ENCODE assay signal across 1 cellular context in the genomic region with DNA sequence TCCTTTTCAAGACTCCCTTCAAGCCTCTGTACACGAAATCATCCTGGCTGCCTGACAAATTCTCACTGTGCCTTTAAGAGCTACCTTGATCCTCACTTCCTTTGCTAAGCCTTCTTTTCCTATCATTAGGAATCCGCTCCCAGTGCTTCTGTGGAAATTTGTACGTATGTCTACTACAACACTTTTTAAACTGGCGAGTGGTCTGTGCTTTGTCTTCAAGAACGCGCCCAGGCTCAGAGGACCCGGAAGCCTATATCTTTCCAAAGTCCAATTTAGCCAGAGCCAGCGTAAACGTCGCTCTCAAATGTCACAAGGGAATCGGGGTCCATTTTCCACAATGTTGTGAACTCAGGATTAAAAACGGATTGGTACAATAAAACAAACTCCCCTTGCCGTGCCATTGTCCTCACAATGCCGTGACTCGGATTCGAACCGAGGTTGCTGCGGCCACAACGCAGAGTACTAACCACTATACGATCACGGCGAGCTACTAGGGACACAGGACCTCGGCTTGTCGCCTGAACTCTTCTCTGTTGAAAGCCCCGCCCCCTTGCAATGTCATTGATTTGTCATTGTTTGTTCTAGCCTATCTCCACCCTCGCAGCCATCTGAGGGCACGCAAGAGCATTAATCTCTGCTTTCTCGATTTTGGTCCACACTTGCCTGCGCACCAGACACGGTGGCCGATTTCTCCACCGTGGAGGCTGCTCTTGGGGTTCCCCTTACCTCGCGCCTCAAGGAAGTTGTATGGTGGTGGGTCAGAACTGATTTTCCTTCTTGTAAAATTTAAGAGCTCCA.
TF ChIP-seq lines count a peak whose summit lies in the region.

No MANE protein-coding gene starts in this region.

TF ChIP-seq in K562, 482 proteins besides CTCF, POLR2A, EP300 and RAD21 (continued from another document and continues in another):
- TF ChIP-seq, protein P1, sequence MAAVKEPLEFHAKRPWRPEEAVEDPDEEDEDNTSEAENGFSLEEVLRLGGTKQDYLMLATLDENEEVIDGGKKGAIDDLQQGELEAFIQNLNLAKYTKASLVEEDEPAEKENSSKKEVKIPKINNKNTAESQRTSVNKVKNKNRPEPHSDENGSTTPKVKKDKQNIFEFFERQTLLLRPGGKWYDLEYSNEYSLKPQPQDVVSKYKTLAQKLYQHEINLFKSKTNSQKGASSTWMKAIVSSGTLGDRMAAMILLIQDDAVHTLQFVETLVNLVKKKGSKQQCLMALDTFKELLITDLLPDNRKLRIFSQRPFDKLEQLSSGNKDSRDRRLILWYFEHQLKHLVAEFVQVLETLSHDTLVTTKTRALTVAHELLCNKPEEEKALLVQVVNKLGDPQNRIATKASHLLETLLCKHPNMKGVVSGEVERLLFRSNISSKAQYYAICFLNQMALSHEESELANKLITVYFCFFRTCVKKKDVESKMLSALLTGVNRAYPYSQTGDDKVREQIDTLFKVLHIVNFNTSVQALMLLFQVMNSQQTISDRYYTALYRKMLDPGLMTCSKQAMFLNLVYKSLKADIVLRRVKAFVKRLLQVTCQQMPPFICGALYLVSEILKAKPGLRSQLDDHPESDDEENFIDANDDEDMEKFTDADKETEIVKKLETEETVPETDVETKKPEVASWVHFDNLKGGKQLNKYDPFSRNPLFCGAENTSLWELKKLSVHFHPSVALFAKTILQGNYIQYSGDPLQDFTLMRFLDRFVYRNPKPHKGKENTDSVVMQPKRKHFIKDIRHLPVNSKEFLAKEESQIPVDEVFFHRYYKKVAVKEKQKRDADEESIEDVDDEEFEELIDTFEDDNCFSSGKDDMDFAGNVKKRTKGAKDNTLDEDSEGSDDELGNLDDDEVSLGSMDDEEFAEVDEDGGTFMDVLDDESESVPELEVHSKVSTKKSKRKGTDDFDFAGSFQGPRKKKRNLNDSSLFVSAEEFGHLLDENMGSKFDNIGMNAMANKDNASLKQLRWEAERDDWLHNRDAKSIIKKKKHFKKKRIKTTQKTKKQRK (IDR thresholded peaks at IDR 0.05; ENCODE audit: borderline replicate concordance, low read depth, low read length) = no peak
- 0 out of 4 replicates have a peak, but pooled peaks of 1 of the 2 experiments have one; percentile 25 for TF ChIP-seq KDM4B (IDR thresholded peaks at IDR 0.05; ENCODE audit: borderline replicate concordance in 2 of 2, low read depth in 1 of 2)
- TF ChIP-seq HDAC6 (IDR thresholded peaks at IDR 0.05; ENCODE audit: low read depth, low read length) = peak; percentile 79; the same call in 1 of the 2 replicates
- TF ChIP-seq, protein P2, sequence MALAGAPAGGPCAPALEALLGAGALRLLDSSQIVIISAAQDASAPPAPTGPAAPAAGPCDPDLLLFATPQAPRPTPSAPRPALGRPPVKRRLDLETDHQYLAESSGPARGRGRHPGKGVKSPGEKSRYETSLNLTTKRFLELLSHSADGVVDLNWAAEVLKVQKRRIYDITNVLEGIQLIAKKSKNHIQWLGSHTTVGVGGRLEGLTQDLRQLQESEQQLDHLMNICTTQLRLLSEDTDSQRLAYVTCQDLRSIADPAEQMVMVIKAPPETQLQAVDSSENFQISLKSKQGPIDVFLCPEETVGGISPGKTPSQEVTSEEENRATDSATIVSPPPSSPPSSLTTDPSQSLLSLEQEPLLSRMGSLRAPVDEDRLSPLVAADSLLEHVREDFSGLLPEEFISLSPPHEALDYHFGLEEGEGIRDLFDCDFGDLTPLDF (CRISPR knock-in tag; IDR thresholded peaks at IDR 0.05) = 0 out of 2 replicates have a peak, but pooled peaks have one; percentile 1
- peak; percentile 77 for TF ChIP-seq JUND (IDR thresholded peaks at IDR 0.05; ENCODE audit: borderline replicate concordance, low read depth, low read length)
- TF ChIP-seq JUND (tag; IDR thresholded peaks at IDR 0.05; ENCODE audit: borderline replicate concordance, low read depth, low read length) = peak; percentile 55; the same call in 1 of the 3 replicates
- TF ChIP-seq ELF1 (tag; IDR thresholded peaks at IDR 0.05) = peak; percentile 76; the same call in 1 of the 2 replicates
- TF ChIP-seq CHD1 (IDR thresholded peaks at IDR 0.05; ENCODE audit: low read length) = no peak
- TF ChIP-seq, protein P3, sequence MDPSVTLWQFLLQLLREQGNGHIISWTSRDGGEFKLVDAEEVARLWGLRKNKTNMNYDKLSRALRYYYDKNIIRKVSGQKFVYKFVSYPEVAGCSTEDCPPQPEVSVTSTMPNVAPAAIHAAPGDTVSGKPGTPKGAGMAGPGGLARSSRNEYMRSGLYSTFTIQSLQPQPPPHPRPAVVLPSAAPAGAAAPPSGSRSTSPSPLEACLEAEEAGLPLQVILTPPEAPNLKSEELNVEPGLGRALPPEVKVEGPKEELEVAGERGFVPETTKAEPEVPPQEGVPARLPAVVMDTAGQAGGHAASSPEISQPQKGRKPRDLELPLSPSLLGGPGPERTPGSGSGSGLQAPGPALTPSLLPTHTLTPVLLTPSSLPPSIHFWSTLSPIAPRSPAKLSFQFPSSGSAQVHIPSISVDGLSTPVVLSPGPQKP (CRISPR knock-in tag; IDR thresholded peaks at IDR 0.05) = no peak
- TF ChIP-seq CHD2 (IDR thresholded peaks at IDR 0.05; ENCODE audit: low read depth, low read length) = peak; percentile 48; the same call in 1 of the 2 replicates
- peak; percentile 57 for TF ChIP-seq PRDM10 (IDR thresholded peaks at IDR 0.05; ENCODE audit: partially characterized antibody)
- TF ChIP-seq KLF6 (CRISPR knock-in tag; IDR thresholded peaks at IDR 0.05; ENCODE audit: borderline replicate concordance) = 0 out of 2 replicates have a peak, but pooled peaks have one; percentile 9
- TF ChIP-seq FOXP1 (CRISPR knock-in tag; IDR thresholded peaks at IDR 0.05) = no peak; the same call in 1 of the 2 replicates
- TF ChIP-seq BACH1 (tag; IDR thresholded peaks at IDR 0.05) = peak; percentile 2; the same call in 1 of the 2 replicates
- TF ChIP-seq ZNF239 (CRISPR knock-in tag; IDR thresholded peaks at IDR 0.05) = peak; percentile 22; the same call in 1 of the 2 replicates
- peak; percentile 46 for TF ChIP-seq RBM39 (optimal IDR thresholded peaks at IDR 0.05; ENCODE audit: low read depth, low read length)
- peak; percentile 55 for TF ChIP-seq POU5F1 (IDR thresholded peaks at IDR 0.05; ENCODE audit: borderline replicate concordance, low read depth, low read length, partially characterized antibody)
- TF ChIP-seq, protein P4, sequence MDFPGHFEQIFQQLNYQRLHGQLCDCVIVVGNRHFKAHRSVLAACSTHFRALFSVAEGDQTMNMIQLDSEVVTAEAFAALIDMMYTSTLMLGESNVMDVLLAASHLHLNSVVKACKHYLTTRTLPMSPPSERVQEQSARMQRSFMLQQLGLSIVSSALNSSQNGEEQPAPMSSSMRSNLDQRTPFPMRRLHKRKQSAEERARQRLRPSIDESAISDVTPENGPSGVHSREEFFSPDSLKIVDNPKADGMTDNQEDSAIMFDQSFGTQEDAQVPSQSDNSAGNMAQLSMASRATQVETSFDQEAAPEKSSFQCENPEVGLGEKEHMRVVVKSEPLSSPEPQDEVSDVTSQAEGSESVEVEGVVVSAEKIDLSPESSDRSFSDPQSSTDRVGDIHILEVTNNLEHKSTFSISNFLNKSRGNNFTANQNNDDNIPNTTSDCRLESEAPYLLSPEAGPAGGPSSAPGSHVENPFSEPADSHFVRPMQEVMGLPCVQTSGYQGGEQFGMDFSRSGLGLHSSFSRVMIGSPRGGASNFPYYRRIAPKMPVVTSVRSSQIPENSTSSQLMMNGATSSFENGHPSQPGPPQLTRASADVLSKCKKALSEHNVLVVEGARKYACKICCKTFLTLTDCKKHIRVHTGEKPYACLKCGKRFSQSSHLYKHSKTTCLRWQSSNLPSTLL (IDR thresholded peaks at IDR 0.05) = peak; percentile 83
- TF ChIP-seq NCOA4 (IDR thresholded peaks at IDR 0.05; ENCODE audit: partially characterized antibody) = no peak
- TF ChIP-seq, protein P5, sequence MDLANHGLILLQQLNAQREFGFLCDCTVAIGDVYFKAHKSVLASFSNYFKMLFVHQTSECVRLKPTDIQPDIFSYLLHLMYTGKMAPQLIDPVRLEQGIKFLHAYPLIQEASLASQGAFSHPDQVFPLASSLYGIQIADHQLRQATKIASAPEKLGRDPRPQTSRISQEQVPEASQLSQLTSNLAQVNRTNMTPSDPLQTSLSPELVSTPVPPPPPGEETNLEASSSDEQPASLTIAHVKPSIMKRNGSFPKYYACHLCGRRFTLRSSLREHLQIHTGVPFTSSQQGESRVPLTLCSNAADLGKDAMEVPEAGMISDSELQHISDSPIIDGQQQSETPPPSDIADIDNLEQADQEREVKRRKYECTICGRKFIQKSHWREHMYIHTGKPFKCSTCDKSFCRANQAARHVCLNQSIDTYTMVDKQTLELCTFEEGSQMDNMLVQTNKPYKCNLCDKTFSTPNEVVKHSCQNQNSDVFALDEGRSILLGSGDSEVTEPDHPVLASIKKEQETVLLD (IDR thresholded peaks at IDR 0.05) = peak; percentile 83
- TF ChIP-seq, protein P6, sequence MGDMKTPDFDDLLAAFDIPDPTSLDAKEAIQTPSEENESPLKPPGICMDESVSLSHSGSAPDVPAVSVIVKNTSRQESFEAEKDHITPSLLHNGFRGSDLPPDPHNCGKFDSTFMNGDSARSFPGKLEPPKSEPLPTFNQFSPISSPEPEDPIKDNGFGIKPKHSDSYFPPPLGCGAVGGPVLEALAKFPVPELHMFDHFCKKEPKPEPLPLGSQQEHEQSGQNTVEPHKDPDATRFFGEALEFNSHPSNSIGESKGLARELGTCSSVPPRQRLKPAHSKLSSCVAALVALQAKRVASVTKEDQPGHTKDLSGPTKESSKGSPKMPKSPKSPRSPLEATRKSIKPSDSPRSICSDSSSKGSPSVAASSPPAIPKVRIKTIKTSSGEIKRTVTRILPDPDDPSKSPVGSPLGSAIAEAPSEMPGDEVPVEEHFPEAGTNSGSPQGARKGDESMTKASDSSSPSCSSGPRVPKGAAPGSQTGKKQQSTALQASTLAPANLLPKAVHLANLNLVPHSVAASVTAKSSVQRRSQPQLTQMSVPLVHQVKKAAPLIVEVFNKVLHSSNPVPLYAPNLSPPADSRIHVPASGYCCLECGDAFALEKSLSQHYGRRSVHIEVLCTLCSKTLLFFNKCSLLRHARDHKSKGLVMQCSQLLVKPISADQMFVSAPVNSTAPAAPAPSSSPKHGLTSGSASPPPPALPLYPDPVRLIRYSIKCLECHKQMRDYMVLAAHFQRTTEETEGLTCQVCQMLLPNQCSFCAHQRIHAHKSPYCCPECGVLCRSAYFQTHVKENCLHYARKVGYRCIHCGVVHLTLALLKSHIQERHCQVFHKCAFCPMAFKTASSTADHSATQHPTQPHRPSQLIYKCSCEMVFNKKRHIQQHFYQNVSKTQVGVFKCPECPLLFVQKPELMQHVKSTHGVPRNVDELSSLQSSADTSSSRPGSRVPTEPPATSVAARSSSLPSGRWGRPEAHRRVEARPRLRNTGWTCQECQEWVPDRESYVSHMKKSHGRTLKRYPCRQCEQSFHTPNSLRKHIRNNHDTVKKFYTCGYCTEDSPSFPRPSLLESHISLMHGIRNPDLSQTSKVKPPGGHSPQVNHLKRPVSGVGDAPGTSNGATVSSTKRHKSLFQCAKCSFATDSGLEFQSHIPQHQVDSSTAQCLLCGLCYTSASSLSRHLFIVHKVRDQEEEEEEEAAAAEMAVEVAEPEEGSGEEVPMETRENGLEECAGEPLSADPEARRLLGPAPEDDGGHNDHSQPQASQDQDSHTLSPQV (IDR thresholded peaks at IDR 0.05) = peak; percentile 89
- peak; percentile 40 to 74 for TF ChIP-seq FOXK2 (conservative IDR thresholded peaks at IDR 0.05 in 1 of 2, IDR thresholded peaks at IDR 0.05 in 1 of 2; ENCODE audit: low read depth in 2 of 2)
- TF ChIP-seq TBL1XR1 (IDR thresholded peaks at IDR 0.05; ENCODE audit: low read length in 2 of 2) = peak; percentile 18 to 89; a peak in 2 of 4 replicates
- TF ChIP-seq WHSC1 (IDR thresholded peaks at IDR 0.05; ENCODE audit: low read length) = no peak
- TF ChIP-seq RB1 (IDR thresholded peaks at IDR 0.05; ENCODE audit: low read depth) = peak; percentile 73
- peak; percentile 35; the same call in 1 of the 2 replicates for TF ChIP-seq EP400 (IDR thresholded peaks at IDR 0.05)
- TF ChIP-seq, protein P7, sequence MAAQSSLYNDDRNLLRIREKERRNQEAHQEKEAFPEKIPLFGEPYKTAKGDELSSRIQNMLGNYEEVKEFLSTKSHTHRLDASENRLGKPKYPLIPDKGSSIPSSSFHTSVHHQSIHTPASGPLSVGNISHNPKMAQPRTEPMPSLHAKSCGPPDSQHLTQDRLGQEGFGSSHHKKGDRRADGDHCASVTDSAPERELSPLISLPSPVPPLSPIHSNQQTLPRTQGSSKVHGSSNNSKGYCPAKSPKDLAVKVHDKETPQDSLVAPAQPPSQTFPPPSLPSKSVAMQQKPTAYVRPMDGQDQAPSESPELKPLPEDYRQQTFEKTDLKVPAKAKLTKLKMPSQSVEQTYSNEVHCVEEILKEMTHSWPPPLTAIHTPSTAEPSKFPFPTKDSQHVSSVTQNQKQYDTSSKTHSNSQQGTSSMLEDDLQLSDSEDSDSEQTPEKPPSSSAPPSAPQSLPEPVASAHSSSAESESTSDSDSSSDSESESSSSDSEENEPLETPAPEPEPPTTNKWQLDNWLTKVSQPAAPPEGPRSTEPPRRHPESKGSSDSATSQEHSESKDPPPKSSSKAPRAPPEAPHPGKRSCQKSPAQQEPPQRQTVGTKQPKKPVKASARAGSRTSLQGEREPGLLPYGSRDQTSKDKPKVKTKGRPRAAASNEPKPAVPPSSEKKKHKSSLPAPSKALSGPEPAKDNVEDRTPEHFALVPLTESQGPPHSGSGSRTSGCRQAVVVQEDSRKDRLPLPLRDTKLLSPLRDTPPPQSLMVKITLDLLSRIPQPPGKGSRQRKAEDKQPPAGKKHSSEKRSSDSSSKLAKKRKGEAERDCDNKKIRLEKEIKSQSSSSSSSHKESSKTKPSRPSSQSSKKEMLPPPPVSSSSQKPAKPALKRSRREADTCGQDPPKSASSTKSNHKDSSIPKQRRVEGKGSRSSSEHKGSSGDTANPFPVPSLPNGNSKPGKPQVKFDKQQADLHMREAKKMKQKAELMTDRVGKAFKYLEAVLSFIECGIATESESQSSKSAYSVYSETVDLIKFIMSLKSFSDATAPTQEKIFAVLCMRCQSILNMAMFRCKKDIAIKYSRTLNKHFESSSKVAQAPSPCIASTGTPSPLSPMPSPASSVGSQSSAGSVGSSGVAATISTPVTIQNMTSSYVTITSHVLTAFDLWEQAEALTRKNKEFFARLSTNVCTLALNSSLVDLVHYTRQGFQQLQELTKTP (IDR thresholded peaks at IDR 0.05; ENCODE audit: low read depth in 1 of 2, partially characterized antibody in 2 of 2) = peak in 1 of 2 experiments; percentile 72
